Comparison of ENCODE assay signal across 14 cellular contexts in the genomic region with DNA sequence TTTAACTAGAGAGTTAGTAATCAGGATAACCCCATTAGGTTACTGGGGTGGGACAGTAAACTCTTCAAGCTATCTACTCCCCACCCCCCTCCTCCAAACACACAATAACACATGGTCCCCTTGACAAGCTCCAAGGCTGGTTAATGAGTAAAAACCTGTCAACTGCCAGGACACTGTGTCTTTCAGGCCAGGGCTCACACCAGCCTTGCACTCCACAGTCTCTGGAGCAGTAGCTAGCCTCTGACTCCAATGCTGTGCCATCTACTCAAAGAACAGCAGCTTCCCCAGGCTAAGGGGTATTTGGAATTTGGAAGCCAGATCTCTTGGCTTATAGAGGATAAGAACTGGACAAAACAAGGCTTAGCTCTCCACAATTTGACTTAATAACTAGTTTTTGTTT.
DNase-seq lines count a peak whose midpoint lies in the region; ATAC-seq, FAIRE-seq and TF ChIP-seq lines count a peak whose summit lies in the region.
"Had no signal": no experiment of that assay in that cellular context is flagged by ENCODE, and none has a peak within 500 bp of the region (broad histone marks: within the 10 kb centered on the region; RNA-seq: fewer than 3 reads in every experiment).

No MANE protein-coding gene starts in this region.

- H3K9me1 ChIP-seq in K562 (ENCODE audit: control insufficient read depth, insufficient read depth, low read length) = no peaks in the 10 kb centered on the region

- intact Hi-C loops in CD8-positive, alpha-beta T cell (cut with DNase I, micrococcal nuclease) = no loop called here
- intact Hi-C loops in K562 (cut with micrococcal nuclease) = no loop called here
- intact Hi-C loops in spleen (cut with DNase I; ENCODE audit: low total_unique reads) = no loop called here

- no peak overlapping the region for H3K9ac ChIP-seq in K562 (ENCODE audit: insufficient read depth in 1 of 2, low read depth in 2 of 2, low read length in 2 of 2)

- H2AFZ ChIP-seq in K562 (ENCODE audit: low read depth, low read length) = no peak overlapping the region

- no peaks in the 10 kb centered on the region for H4K20me1 ChIP-seq in K562 (replicated peaks; ENCODE audit: control insufficient read depth, insufficient read depth, low read length)

- H3K9me3 ChIP-seq in CD8-positive, alpha-beta T cell (ENCODE audit: low read length) = no peaks in the 10 kb centered on the region
- no peaks in the 10 kb centered on the region for H3K9me3 ChIP-seq in K562 (replicated peaks; ENCODE audit: control insufficient read depth, insufficient read depth, low read depth, low read length)
- peaks cover 0 to 15% (median 2%) of the 10 kb centered on the region in 8 donors for H3K9me3 ChIP-seq in spleen
- H3K9me3 ChIP-seq: A549, BE2C had no signal

- no peak for TF ChIP-seq EP300 in K562 (IDR thresholded peaks at IDR 0.05; ENCODE audit: low read length)

- DNase-seq in CD8-positive, alpha-beta T cell = no peak
- no peak for DNase-seq in K562 (ENCODE audit: extremely low read depth in 1 of 4, low spot score in 3 of 4)
- DNase-seq in osteocyte (ENCODE audit: extremely low spot score, unreplicated experiment) = peak; percentile 10
- no peak for DNase-seq in T-helper 1 cell
- DNase-seq in spleen = no peak
- DNase-seq in SIG-M5 (lab: John Stamatoyannopoulos, UW) = no peak
- DNase-seq in GM19238 (ENCODE audit: insufficient read length, low spot score) = no peak
- DNase-seq: BE2C, DMS79 had no signal

- BruUV-seq in K562 (replicated peaks; lab: Mats Ljungman, UMichigan) = no TSS peak

- no peak for TF ChIP-seq CTCF in CD8-positive, alpha-beta T cell (IDR thresholded peaks at IDR 0.05)
- TF ChIP-seq CTCF in K562 (IDR thresholded peaks at IDR 0.05 in 2 of 3, conservative IDR thresholded peaks at IDR 0.05 in 1 of 3; ENCODE audit: insufficient read depth in 2 of 3, low read depth in 1 of 3, low read length in 3 of 3) = no peak
- no peak for TF ChIP-seq CTCF in osteocyte (IDR thresholded peaks at IDR 0.05)
- TF ChIP-seq CTCF in spleen (IDR thresholded peaks at IDR 0.05 in 8 of 11, conservative IDR thresholded peaks at IDR 0.05 in 3 of 11) = no peak

- H3K4me3 ChIP-seq in CD8-positive, alpha-beta T cell (ENCODE audit: low read depth, low read length) = no peak overlapping the region
- H3K4me3 ChIP-seq in K562 (no peak overlapping the region), spleen (no peak overlapping the region)
- H3K4me3 ChIP-seq: A549, GM12878 had no signal

- H3K4me3 Mint-ChIP-seq in CD8-positive, alpha-beta T cell = no peak overlapping the region
- no peak overlapping the region for H3K4me3 Mint-ChIP-seq in osteocyte (ENCODE audit: unreplicated experiment)
- H3K4me3 Mint-ChIP-seq: CD14-positive monocyte had no signal

- CTCF ChIA-PET in CD8-positive, alpha-beta T cell (lab: Charles Lee) = interaction anchor here (0.7 to 1.7 kb wide), 5 partner anchors 9 to 437 kb away, joined by 3 to 5 read pairs (median 4); no protein-coding TSS in a partner anchor
- CTCF ChIA-PET in K562 (lab: Yijun Ruan, JAX; ENCODE audit: low intra/inter-chr PET ratio) = no interaction called here

- TF ChIP-seq POLR2A in K562 (conservative IDR thresholded peaks at IDR 0.05) (no peak), spleen (IDR thresholded peaks at IDR 0.05) (no peak)

- peaks cover 31% of the 10 kb centered on the region for H3K4me1 Mint-ChIP-seq in CD8-positive, alpha-beta T cell (ENCODE audit: low read depth)
- peaks cover 19% of the 10 kb centered on the region for H3K4me1 Mint-ChIP-seq in osteocyte (ENCODE audit: unreplicated experiment)

- H3K36me3 Mint-ChIP-seq in CD8-positive, alpha-beta T cell = peaks cover 85% of the 10 kb centered on the region
- H3K36me3 Mint-ChIP-seq in osteocyte (ENCODE audit: unreplicated experiment) = peaks cover 77% of the 10 kb centered on the region

- H3K4me2 ChIP-seq in K562 (ENCODE audit: insufficient read depth, low read length) = no peak overlapping the region
- H3K4me2 ChIP-seq: A549 had no signal

- POLR2A ChIA-PET in CD8-positive, alpha-beta T cell (lab: Charles Lee) = interaction anchor here (0.5 to 1.4 kb wide), 2 partner anchors 9 to 374 kb away, joined by 3 to 5 read pairs; no protein-coding TSS in a partner anchor
- POLR2A ChIA-PET in K562 (lab: Yijun Ruan, JAX) = no interaction called here

- peaks cover 5% of the 10 kb centered on the region for H3K9me3 Mint-ChIP-seq in CD8-positive, alpha-beta T cell
- no peaks in the 10 kb centered on the region for H3K9me3 Mint-ChIP-seq in osteocyte (ENCODE audit: unreplicated experiment)

- H3K27ac ChIP-seq in CD8-positive, alpha-beta T cell (ENCODE audit: low read depth, low read length) = no peak overlapping the region
- H3K27ac ChIP-seq in K562 (ENCODE audit: extremely low read depth, low read depth, low read length) (no peak overlapping the region), spleen (no peak overlapping the region)
- H3K27ac ChIP-seq: A549, HL-60 had no signal

- no peaks in the 10 kb centered on the region for H3K4me1 ChIP-seq in CD8-positive, alpha-beta T cell (ENCODE audit: insufficient read depth, low read length)
- no peaks in the 10 kb centered on the region for H3K4me1 ChIP-seq in K562 (replicated peaks in 1 of 2; ENCODE audit: control insufficient read depth in 2 of 2, insufficient read depth in 2 of 2, low read length in 2 of 2)
- H3K4me1 ChIP-seq in spleen = peaks cover 0 to 36% (median 10%) of the 10 kb centered on the region in 6 donors
- H3K4me1 ChIP-seq: A549, BE2C had no signal

- no peaks in the 10 kb centered on the region for H3K27me3 Mint-ChIP-seq in CD8-positive, alpha-beta T cell (ENCODE audit: low read depth)
- no peaks in the 10 kb centered on the region for H3K27me3 Mint-ChIP-seq in osteocyte (ENCODE audit: unreplicated experiment)

- H3K27me3 ChIP-seq in CD8-positive, alpha-beta T cell (ENCODE audit: insufficient read depth, low read length) = no peaks in the 10 kb centered on the region
- H3K27me3 ChIP-seq in K562 (ENCODE audit: control insufficient read depth in 2 of 2, insufficient read depth in 2 of 2, low read length in 2 of 2) (no peaks in the 10 kb centered on the region), spleen (replicated peaks in 1 of 7) (no peaks in the 10 kb centered on the region)
- H3K27me3 ChIP-seq: BE2C had no signal

- no peak for ATAC-seq in CD8-positive, alpha-beta T cell
- ATAC-seq in K562 = no peak
- ATAC-seq: A549, HCT116 had no signal

- no peaks in the 10 kb centered on the region for H3K79me2 ChIP-seq in K562 (ENCODE audit: control insufficient read depth, insufficient read depth, low read length)

- in situ Hi-C loops in K562 (cut with MboI) = no loop called here

- no peak for FAIRE-seq in K562 (lab: Jason Lieb, UNC)
- FAIRE-seq: A549 had no signal

- peaks cover 45% of the 10 kb centered on the region for H3K36me3 ChIP-seq in CD8-positive, alpha-beta T cell (ENCODE audit: insufficient read depth, low read length)
- no peaks in the 10 kb centered on the region for H3K36me3 ChIP-seq in K562 (ENCODE audit: control insufficient read depth, insufficient read depth, low read length)
- peaks cover 0 to 75% (median 60%) of the 10 kb centered on the region in 6 donors for H3K36me3 ChIP-seq in spleen

- no peak for TF ChIP-seq RAD21 in K562 (CRISPR knock-in tag; conservative IDR thresholded peaks at IDR 0.05 in 1 of 2, IDR thresholded peaks at IDR 0.05 in 1 of 2)

- H3K27ac Mint-ChIP-seq in CD8-positive, alpha-beta T cell = peak overlapping the region; percentile 45
- no peak overlapping the region for H3K27ac Mint-ChIP-seq in osteocyte (ENCODE audit: unreplicated experiment)

TF ChIP-seq in K562, 482 proteins besides CTCF, POLR2A, EP300 and RAD21:
- TF ChIP-seq ZNF324 (CRISPR knock-in tag; IDR thresholded peaks at IDR 0.05) = peak; percentile 52; the same call in 1 of the 2 replicates
- TF ChIP-seq BRCA1 (IDR thresholded peaks at IDR 0.05) = no peak
- no peak for TF ChIP-seq BRCA1 (CRISPR knock-in tag; IDR thresholded peaks at IDR 0.05)
